Comparison of ENCODE assay signal across 16 cellular contexts in genomic region chr10:89853796-89854195, GRCh38.
DNase-seq lines count a peak whose midpoint lies in the region; ATAC-seq and TF ChIP-seq lines count a peak whose summit lies in the region.
"Had no signal": no experiment of that assay in that cellular context is flagged by ENCODE, and none has a peak within 500 bp of the region (broad histone marks: within the 10 kb centered on the region; RNA-seq: fewer than 3 reads in every experiment).

No MANE protein-coding gene starts in this region.

- no peak overlapping the region for H3K4me2 ChIP-seq in smooth muscle cell

- H3K27me3 ChIP-seq in smooth muscle cell (ENCODE audit: low read depth), result no peaks in the 10 kb centered on the region
- no peaks in the 10 kb centered on the region for H3K27me3 ChIP-seq in breast epithelium
- no peaks in the 10 kb centered on the region for H3K27me3 ChIP-seq in tibial artery
- H3K27me3 ChIP-seq: body of pancreas had no signal

- peak; percentile 98 for ATAC-seq in WTC11
- ATAC-seq: body of pancreas, heart left ventricle had no signal

- DNase-seq in NCI-H524 (lab: John Stamatoyannopoulos, UW) (peak; percentile 43 to 56), NCI-H524 treated with DMSO at 0.1 percent for 48 hours (lab: John Stamatoyannopoulos, UW) (no peak), WTC11 (ENCODE audit: low spot score) (peak; percentile 81), iPS DF 19.7 (ENCODE audit: low read depth, low spot score) (peak; percentile 15), smooth muscle cell (lab: John Stamatoyannopoulos, UW; ENCODE audit: unreplicated experiment) (no peak), breast epithelium (ENCODE audit: low spot score in 2 of 2) (no peak), tibial artery (no peak)
- no peak for DNase-seq in stimulated activated CD4-positive, alpha-beta T cell treated with anti-CD3 and anti-CD28 coated beads, Interleukin-4, amount 100 ng/mL, for 24 hours
- DNase-seq: activated B cell treated with CpG ODN at 0.5 μM for 24 hours; activated naive CD4-positive, alpha-beta T cell; body of pancreas; heart left ventricle; left ventricle myocardium inferior; naive B cell; retina; stimulated activated CD4-positive, alpha-beta T cell treated with anti-CD3 and anti-CD28 coated beads, Interleukin-4, amount 100 ng/mL, for 4 hours had no signal

- no peak overlapping the region for H2AFZ ChIP-seq in smooth muscle cell (ENCODE audit: low read depth)

- H3K4me1 Mint-ChIP-seq in WTC11, result peaks cover 15% of the 10 kb centered on the region
- H3K4me1 Mint-ChIP-seq: activated B cell treated with CpG ODN at 0.5 μM for 24 hours had no signal

- POLR2A ChIA-PET in WTC11 (lab: Charles Lee), result interaction anchor here (1.1 kb wide), 1 partner anchor 44 kb away, joined by 3 read pairs; no protein-coding TSS in a partner anchor

- H3K4me3 ChIP-seq in smooth muscle cell (no peak overlapping the region), breast epithelium (no peak overlapping the region), tibial artery (no peak overlapping the region)
- H3K4me3 ChIP-seq: body of pancreas, heart left ventricle, left ventricle myocardium inferior had no signal

- no peaks in the 10 kb centered on the region for H3K79me2 ChIP-seq in smooth muscle cell (ENCODE audit: low read depth)

- H4K20me1 ChIP-seq in smooth muscle cell (ENCODE audit: low read depth), result no peaks in the 10 kb centered on the region

- H3F3A ChIP-seq in smooth muscle cell (ENCODE audit: low read depth), result no peaks in the 10 kb centered on the region

- H3K9me3 Mint-ChIP-seq in WTC11, result no peaks in the 10 kb centered on the region
- H3K9me3 Mint-ChIP-seq: activated B cell treated with CpG ODN at 0.5 μM for 24 hours had no signal

- H3K9me3 ChIP-seq in smooth muscle cell (replicated peaks; ENCODE audit: low read depth) (no peaks in the 10 kb centered on the region), breast epithelium (no peaks in the 10 kb centered on the region), tibial artery (no peaks in the 10 kb centered on the region)
- H3K9me3 ChIP-seq: body of pancreas, heart left ventricle, left ventricle myocardium inferior had no signal

- H3K4me3 Mint-ChIP-seq in WTC11, result no peak overlapping the region
- H3K4me3 Mint-ChIP-seq: activated B cell treated with CpG ODN at 0.5 μM for 24 hours, naive B cell had no signal

- TF ChIP-seq POLR2A in breast epithelium (IDR thresholded peaks at IDR 0.05), result no peak

- no peaks in the 10 kb centered on the region for H3K36me3 ChIP-seq in smooth muscle cell (ENCODE audit: low read depth)
- no peaks in the 10 kb centered on the region for H3K36me3 ChIP-seq in breast epithelium
- H3K36me3 ChIP-seq in tibial artery, result no peaks in the 10 kb centered on the region
- H3K36me3 ChIP-seq: heart left ventricle, left ventricle myocardium inferior had no signal

- TF ChIP-seq CTCF in WTC11 (IDR thresholded peaks at IDR 0.05) (peak; percentile 59; the same call in 1 of the 2 replicates), smooth muscle cell (IDR thresholded peaks at IDR 0.05; ENCODE audit: borderline replicate concordance, insufficient read depth, poor library complexity, severe bottlenecking) (peak; percentile 25), breast epithelium (IDR thresholded peaks at IDR 0.05) (no peak), tibial artery (IDR thresholded peaks at IDR 0.05) (no peak)

- H3K27ac Mint-ChIP-seq in WTC11, result no peak overlapping the region
- H3K27ac Mint-ChIP-seq: activated B cell treated with CpG ODN at 0.5 μM for 24 hours had no signal

- intact Hi-C loops in breast epithelium (cut with DNase I; ENCODE audit: low total_unique reads) (no loop called here), tibial artery (cut with DNase I; ENCODE audit: low total_unique reads) (no loop called here)

- CTCF ChIA-PET in WTC11 (lab: Charles Lee), result interaction anchor here (0.6 to 2.4 kb wide), 33 partner anchors 8 to 739 kb away, joined by 3 to 14 read pairs (median 4); partner anchors contain the start of gene KIF20B

- H3K4me1 ChIP-seq in smooth muscle cell (ENCODE audit: low read depth) (no peaks in the 10 kb centered on the region), breast epithelium (no peaks in the 10 kb centered on the region), tibial artery (no peaks in the 10 kb centered on the region)
- H3K4me1 ChIP-seq: body of pancreas had no signal

- WGBS in smooth muscle cell (ENCODE audit: low lambda C conversion rate), result 62% methylated on average over 18 of the region's 18 CpGs

- no peak overlapping the region for H3K27ac ChIP-seq in smooth muscle cell (ENCODE audit: low read depth)
- no peak overlapping the region for H3K27ac ChIP-seq in breast epithelium
- no peak overlapping the region for H3K27ac ChIP-seq in tibial artery
- H3K27ac ChIP-seq: body of pancreas, heart left ventricle, left ventricle myocardium inferior had no signal

- no peaks in the 10 kb centered on the region; the same call in 1 of the 2 replicates for H3K27me3 Mint-ChIP-seq in WTC11 (ENCODE audit: low read depth)

- no peak overlapping the region for H3K9ac ChIP-seq in smooth muscle cell (ENCODE audit: low read depth)

- H3K36me3 Mint-ChIP-seq in WTC11, result no peaks in the 10 kb centered on the region
- H3K36me3 Mint-ChIP-seq: naive B cell had no signal

TF ChIP-seq in WTC11, 78 proteins besides CTCF, POLR2A, EP300 and RAD21:
- TF ChIP-seq FOXP1 (CRISPR knock-in tag; IDR thresholded peaks at IDR 0.05; ENCODE audit: borderline replicate concordance) (no peak), ZBTB21 (CRISPR knock-in tag; IDR thresholded peaks at IDR 0.05; ENCODE audit: borderline replicate concordance) (peak; percentile 39; the same call in 1 of the 2 replicates), FOXJ3 (CRISPR knock-in tag; IDR thresholded peaks at IDR 0.05; ENCODE audit: borderline replicate concordance) (no peak), ETV6 (CRISPR knock-in tag; IDR thresholded peaks at IDR 0.05) (peak; percentile 25; the same call in 1 of the 2 replicates), NR3C1 (CRISPR knock-in tag; conservative IDR thresholded peaks at IDR 0.05; ENCODE audit: low read depth) (no peak)
TF ChIP-seq in WTC11: peak in this region for 2.

Comparison
In these comparisons a context has a peak if more than half of its experiments do, and no peak if none do; other contexts are left out.
1. DNase-seq: peak in NCI-H524 (2 of 2), WTC11 (single experiment) and iPS DF 19.7 (single experiment); none in NCI-H524 treated with DMSO at 0.1 percent for 48 hours (single experiment), smooth muscle cell (single experiment), stimulated activated CD4-positive, alpha-beta T cell treated with anti-CD3 and anti-CD28 coated beads, Interleukin-4, amount 100 ng/mL, for 24 hours (single experiment), breast epithelium (0 of 2) and tibial artery (0 of 2).
2. CTCF ChIP-seq: peak in WTC11 (single experiment) and smooth muscle cell (single experiment); none in breast epithelium (0 of 3) and tibial artery (0 of 2).